Comparison of ENCODE assay signal across 8 cellular contexts in genomic region chr16:30660424-30661251, GRCh38. TPM values are rescaled to one million over a fixed set of nuclear protein-coding genes. Genes with fewer than 3 reads are reported as not detected.
DNase-seq lines count a peak whose midpoint lies in the region; ATAC-seq and TF ChIP-seq lines count a peak whose summit lies in the region.

No MANE protein-coding gene starts in this region.

- H3K79me2 ChIP-seq in ACC112 (ENCODE audit: control insufficient read depth, insufficient read depth, low read length, unreplicated experiment): peaks cover 50% of the 10 kb centered on the region

- DNase-seq in LNCaP clone FGC (ENCODE audit: low read depth) (no peak), fibroblast of the aortic adventitia (ENCODE audit: low read depth) (no peak), hippocampal formation (lab: John Stamatoyannopoulos, UW) (no peak), DMS79 treated with DMSO at 0.1 percent for 48 hours (lab: John Stamatoyannopoulos, UW) (no peak)
- DNase-seq in activated T-cell treated with anti-CD3 and anti-CD28 coated beads, Interleukin-2, amount 50 U/mL, for 1 hour: peak; percentile 70
- DNase-seq in stimulated activated CD4-positive, alpha-beta T cell treated with anti-CD3 and anti-CD28 coated beads, Interleukin-12 subunit alpha, Interleukin-12 subunit beta, amount 100 ng/mL, for 4 hours: peak; percentile 67

- ATAC-seq in HG03175 (IDR thresholded peaks at IDR 0.05; ENCODE audit: unreplicated experiment): no peak

- no peak overlapping the region for H2AFZ ChIP-seq in ACC112 (ENCODE audit: low read length, unreplicated experiment)

- no peaks in the 10 kb centered on the region for H3K27me3 ChIP-seq in ACC112 (ENCODE audit: insufficient read depth, low read length)

- peaks cover 10% of the 10 kb centered on the region; the same call in 1 of the 2 replicates for H3K36me3 ChIP-seq in ACC112 (ENCODE audit: insufficient read depth, low read length)

- H3K27ac ChIP-seq in ACC112 (ENCODE audit: low read depth, low read length): peak overlapping the region; percentile 97

- H3K4me3 ChIP-seq in ACC112 (ENCODE audit: low read depth, low read length) (peak overlapping the region; percentile 97), LNCaP clone FGC (ENCODE audit: low read depth, low read length) (peak overlapping the region; percentile 89), fibroblast of the aortic adventitia (ENCODE audit: low read depth, low read length) (peak overlapping the region; percentile 92)

- no peak for TF ChIP-seq CTCF in LNCaP clone FGC (IDR thresholded peaks at IDR 0.05; ENCODE audit: control insufficient read depth, extremely low read depth, insufficient read depth)
- no peak for TF ChIP-seq CTCF in fibroblast of the aortic adventitia (IDR thresholded peaks at IDR 0.05; ENCODE audit: insufficient read depth, low read length)

- H3K4me1 ChIP-seq in ACC112 (ENCODE audit: control insufficient read depth, insufficient read depth, low read length, unreplicated experiment): peaks cover 20% of the 10 kb centered on the region

RNA-seq across cellular contexts. Expression of gene FBRS, which starts 2.4 kb away (rescaled TPM):
- total RNA-seq in fibroblast of the aortic adventitia (ENCODE audit: low replicate concordance): 18.3 and 28.4 TPM in 2 replicates

RNA-seq across cellular contexts. Expression of gene PRR14, which starts 9.9 kb away (rescaled TPM):
- 8.8 and 14.5 TPM in 2 replicates for total RNA-seq in fibroblast of the aortic adventitia (ENCODE audit: low replicate concordance)

RNA-seq across cellular contexts. Expression of gene SRCAP, which starts 38.3 kb away (rescaled TPM):
- 10.8 and 21.9 TPM in 2 replicates for total RNA-seq in fibroblast of the aortic adventitia (ENCODE audit: low replicate concordance)

RNA-seq across cellular contexts. Expression of gene ZNF689, which starts 50.4 kb away (rescaled TPM):
- 7.0 and 8.1 TPM in 2 replicates for total RNA-seq in fibroblast of the aortic adventitia (ENCODE audit: low replicate concordance)

Comparison
In these comparisons a context has a peak if more than half of its experiments do, and no peak if none do; other contexts are left out.
1. DNase-seq: peak in activated T-cell treated with anti-CD3 and anti-CD28 coated beads, Interleukin-2, amount 50 U/mL, for 1 hour (single experiment) and stimulated activated CD4-positive, alpha-beta T cell treated with anti-CD3 and anti-CD28 coated beads, Interleukin-12 subunit alpha, Interleukin-12 subunit beta, amount 100 ng/mL, for 4 hours (single experiment); none in LNCaP clone FGC (single experiment), fibroblast of the aortic adventitia (single experiment), hippocampal formation (0 of 2) and DMS79 treated with DMSO at 0.1 percent for 48 hours (single experiment).
2. Peak in every context shown above with its lines, with median percentiles within 50 percentile points of each other: H3K4me3 ChIP-seq.